7 cellular contexts compared by ENCODE assay signal in the genomic region with DNA sequence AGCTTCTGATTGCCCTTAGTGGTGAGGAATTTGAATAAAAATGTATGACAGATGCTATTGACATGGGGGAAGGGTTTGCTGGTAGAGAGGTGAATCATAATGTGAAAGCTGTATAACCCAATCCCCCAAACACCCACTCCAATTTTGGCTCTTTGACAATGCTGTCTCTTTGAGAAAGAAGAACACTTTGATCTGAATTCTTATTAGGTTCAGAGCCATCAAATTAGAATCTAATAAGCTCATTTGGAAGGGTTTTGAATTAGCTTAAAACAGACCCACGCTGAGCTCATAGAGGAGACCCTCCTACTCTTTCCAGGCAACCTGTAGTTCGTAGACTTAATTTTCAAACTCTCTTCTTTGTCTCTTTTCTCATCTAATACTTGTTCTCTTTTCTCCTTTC.
"Had no signal": no experiment of that assay in that cellular context is flagged by ENCODE, and none has a peak within 500 bp of the region (broad histone marks: within the 10 kb centered on the region; RNA-seq: fewer than 3 reads in every experiment).

No MANE protein-coding gene starts in this region.

- DNase-seq: GM23248, GOT3, H7, HFFc6 had no signal

- H3K36me3 ChIP-seq: HAP-1 had no signal

- H3K9ac ChIP-seq: GM23248 had no signal

- H3K9me3 ChIP-seq: HAP-1 had no signal

- H3K4me1 ChIP-seq: HAP-1 had no signal

- H2AFZ ChIP-seq: GM23248 had no signal

- H3K36me3 Mint-ChIP-seq: IgD-negative memory B cell had no signal

- H3K4me3 Mint-ChIP-seq: HFFc6, IgD-negative memory B cell had no signal

- H3K27me3 Mint-ChIP-seq: IgD-negative memory B cell had no signal

- H3K27ac Mint-ChIP-seq: HFFc6, IgD-negative memory B cell had no signal

- H3K4me1 Mint-ChIP-seq: IgD-negative memory B cell had no signal

- H3K4me3 ChIP-seq: GM23248, HAP-1 had no signal

- H3K27ac ChIP-seq: GM23248, HL-60 had no signal
